ENCODE assay signal across 20 cellular contexts in genomic region chr13:97883356-97883755, GRCh38.
"Had no signal": no experiment of that assay in that cellular context is flagged by ENCODE, and none has a peak within 500 bp of the region (broad histone marks: within the 10 kb centered on the region; RNA-seq: fewer than 3 reads in every experiment).

No MANE protein-coding gene starts in this region.

- H3K36me3 ChIP-seq: gastroesophageal sphincter, neural progenitor cell, pancreas, right lobe of liver, spleen, tibial nerve had no signal

- H3K9me3 ChIP-seq: pancreas, right lobe of liver, spleen, testis, tibial nerve had no signal

- ATAC-seq: gastroesophageal sphincter; natural killer cell; pancreas; right lobe of liver; stimulated activated memory B cell treated with anti-CD40 and anti-IgM and Interleukin-4, amounts not matched to agents 10 μg/mL and 1 μg/mL and 100 μg/mL, for 72 hours; stimulated activated naive CD8-positive, alpha-beta T cell treated with anti-CD3 and anti-CD28 coated beads, Interleukin-15, amount 100 ng/mL, for 72 hours had no signal

- H3K27ac ChIP-seq: coronary artery, gastroesophageal sphincter, neural progenitor cell, pancreas, right lobe of liver, spleen, testis, tibial nerve had no signal

- DNase-seq: caudate nucleus; effector CD4-positive, alpha-beta T cell; endodermal cell; erythroblast; glutamatergic neuron; natural killer cell; occipital lobe; pancreas; right lobe of liver; spleen; stimulated activated CD4-positive, alpha-beta T cell treated with anti-CD3 and anti-CD28 coated beads, Interleukin-15, amount 100 ng/mL, for 24 hours; stimulated activated CD4-positive, alpha-beta T cell treated with anti-CD3 and anti-CD28 coated beads, Interleukin-1b, Interleukin-23, amount 100 ng/mL, for 48 hours; stimulated activated CD4-positive, alpha-beta T cell treated with anti-CD3 and anti-CD28 coated beads, Interleukin-4, amount 100 ng/mL, for 24 hours; stimulated activated naive CD8-positive, alpha-beta T cell treated with anti-CD3 and anti-CD28 coated beads, Interleukin-15, amount 100 ng/mL, for 72 hours; testis had no signal

- H3K4me1 ChIP-seq: gastroesophageal sphincter, pancreas, right lobe of liver, spleen, testis had no signal

- H3K27me3 ChIP-seq: gastroesophageal sphincter, neural progenitor cell, pancreas, right lobe of liver, testis, tibial nerve had no signal

- H3K4me3 ChIP-seq: coronary artery, gastroesophageal sphincter, neural progenitor cell, pancreas, right lobe of liver, spleen, testis, tibial nerve had no signal

- H2AFZ ChIP-seq: neural progenitor cell had no signal

- H3K9ac ChIP-seq: neural progenitor cell had no signal

- H3K4me2 ChIP-seq: neural progenitor cell had no signal
